Comparison of ENCODE assay signal across 10 cellular contexts in genomic region chr3:186609247-186609868, GRCh38. TPM values are rescaled to one million over a fixed set of nuclear protein-coding genes. Genes with fewer than 3 reads are reported as not detected.
DNase-seq lines count a peak whose midpoint lies in the region; ATAC-seq and TF ChIP-seq lines count a peak whose summit lies in the region.
"Had no signal": no experiment of that assay in that cellular context is flagged by ENCODE, and none has a peak within 500 bp of the region (broad histone marks: within the 10 kb centered on the region; RNA-seq: fewer than 3 reads in every experiment).

No MANE protein-coding gene starts in this region.

- no peak overlapping the region for H3K27ac ChIP-seq in 22Rv1

- peak; percentile 24 for DNase-seq in EL
- DNase-seq in MV-4-11 (lab: John Stamatoyannopoulos, UW): peak; percentile 1
- DNase-seq in dermis blood vessel endothelial cell: peak; percentile 26
- DNase-seq in T-helper 2 cell: no peak
- no peak for DNase-seq in pons (ENCODE audit: low spot score)
- DNase-seq in activated naive CD4-positive, alpha-beta T cell treated with anti-CD3 and anti-CD28 coated beads, Interleukin-2, amount 50 U/mL, for 16 hours: no peak
- DNase-seq: DND-41 had no signal

- no peak for ATAC-seq in HG02840 (IDR thresholded peaks at IDR 0.05; ENCODE audit: low FRiP score, unreplicated experiment)

- peak; percentile 57 for TF ChIP-seq CTCF in 22Rv1 (IDR thresholded peaks at IDR 0.05)

RNA-seq across cellular contexts. Expression of gene AHSG, which starts 3.5 kb away (rescaled TPM):
- 0.05 TPM in 1 of 2 replicates, not detected in the other for total RNA-seq in dermis blood vessel endothelial cell
- total RNA-seq: frontal cortex had no signal

RNA-seq across cellular contexts. Expression of gene FETUB, which starts 30.8 kb away (rescaled TPM):
- total RNA-seq in dermis blood vessel endothelial cell: not detected in 2 replicates
- total RNA-seq: frontal cortex had no signal

RNA-seq across cellular contexts. Expression of gene DNAJB11, which starts 38.8 kb away (rescaled TPM):
- 60.4 and 91.1 TPM in 2 replicates for total RNA-seq in dermis blood vessel endothelial cell

RNA-seq across cellular contexts. Expression of gene TBCCD1, which starts 42.2 kb away (rescaled TPM):
- total RNA-seq in dermis blood vessel endothelial cell: 19.3 and 28.2 TPM in 2 replicates

RNA-seq across cellular contexts. Expression of gene HRG, which starts 56.5 kb away (rescaled TPM):
- not detected in 2 replicates for total RNA-seq in dermis blood vessel endothelial cell
- total RNA-seq: frontal cortex had no signal

Comparison
In these comparisons a context has a peak if more than half of its experiments do, and no peak if none do; other contexts are left out.
1. DNase-seq: peak in EL (single experiment), MV-4-11 (single experiment) and dermis blood vessel endothelial cell (single experiment); none in T-helper 2 cell (0 of 5), pons (single experiment) and activated naive CD4-positive, alpha-beta T cell treated with anti-CD3 and anti-CD28 coated beads, Interleukin-2, amount 50 U/mL, for 16 hours (single experiment).